Comparison of ENCODE assay signal across 15 cellular contexts in genomic region chr15:69489101-69489571, GRCh38. TPM values are rescaled to one million over a fixed set of nuclear protein-coding genes. Genes with fewer than 3 reads are reported as not detected.
DNase-seq lines count a peak whose midpoint lies in the region; ATAC-seq and TF ChIP-seq lines count a peak whose summit lies in the region.
"Had no signal": no experiment of that assay in that cellular context is flagged by ENCODE, and none has a peak within 500 bp of the region (broad histone marks: within the 10 kb centered on the region; RNA-seq: fewer than 3 reads in every experiment).

No MANE protein-coding gene starts in this region.

- H3K9me3 Mint-ChIP-seq in MCF 10A (ENCODE audit: unreplicated experiment), result peaks cover 8% of the 10 kb centered on the region
- peaks cover 0 to 7% of the 10 kb centered on the region in 2 donors for H3K9me3 Mint-ChIP-seq in effector memory CD8-positive, alpha-beta T cell
- H3K9me3 Mint-ChIP-seq in activated T-cell treated with anti-CD3 and anti-CD28 coated beads, Interleukin-2, amount 50 U/mL, for 24 hours, result peaks cover 5% of the 10 kb centered on the region
- H3K9me3 Mint-ChIP-seq: activated CD4-positive, alpha-beta memory T cell treated with anti-CD3 and anti-CD28 coated beads, Interleukin-2, amount 10 ng/mL, durations not matched to agents 7 days and 5 days; dendritic cell treated with granulocyte-macrophage colony-stimulating factor and Interleukin-4, amounts not matched to agents 40 ng/mL and 50 ng/mL, for 4 days had no signal

- no peaks in the 10 kb centered on the region for H3K9me3 ChIP-seq in breast epithelium
- H3K9me3 ChIP-seq in tibial nerve, result peaks cover 0 to 17% (median 0%) of the 10 kb centered on the region in 4 donors

- 21 to 23% methylated on average over 3 of the region's 3 CpGs for WGBS in tibial nerve, 2 donors

- no peak for TF ChIP-seq POLR2A in breast epithelium (IDR thresholded peaks at IDR 0.05)
- no peak for TF ChIP-seq POLR2A in tibial nerve (IDR thresholded peaks at IDR 0.05)

- BruUV-seq in MCF 10A (replicated peaks; lab: Mats Ljungman, UMichigan), result no TSS peak

- H3K4me3 Mint-ChIP-seq in MCF 10A (ENCODE audit: unreplicated experiment), result no peak overlapping the region
- no peak overlapping the region for H3K4me3 Mint-ChIP-seq in effector memory CD8-positive, alpha-beta T cell
- H3K4me3 Mint-ChIP-seq in activated T-cell treated with anti-CD3 and anti-CD28 coated beads, Interleukin-2, amount 50 U/mL, for 24 hours, result no peak overlapping the region
- H3K4me3 Mint-ChIP-seq: activated CD4-positive, alpha-beta memory T cell treated with anti-CD3 and anti-CD28 coated beads, Interleukin-2, amount 10 ng/mL, durations not matched to agents 7 days and 5 days; dendritic cell treated with granulocyte-macrophage colony-stimulating factor and Interleukin-4, amounts not matched to agents 40 ng/mL and 50 ng/mL, for 4 days had no signal

- no peak overlapping the region for H3K27ac Mint-ChIP-seq in MCF 10A (ENCODE audit: low read depth, unreplicated experiment)
- H3K27ac Mint-ChIP-seq in effector memory CD8-positive, alpha-beta T cell, result peak overlapping the region in 1 of 2 donors; percentile 4
- no peak overlapping the region for H3K27ac Mint-ChIP-seq in activated T-cell treated with anti-CD3 and anti-CD28 coated beads, Interleukin-2, amount 50 U/mL, for 24 hours
- H3K27ac Mint-ChIP-seq: activated CD4-positive, alpha-beta memory T cell treated with anti-CD3 and anti-CD28 coated beads, Interleukin-2, amount 10 ng/mL, durations not matched to agents 7 days and 5 days; dendritic cell treated with granulocyte-macrophage colony-stimulating factor and Interleukin-4, amounts not matched to agents 40 ng/mL and 50 ng/mL, for 4 days had no signal

- peak; percentile 21 to 66 for TF ChIP-seq EP300 in tibial nerve (IDR thresholded peaks at IDR 0.05)

- intact Hi-C loops in breast epithelium (cut with DNase I; ENCODE audit: low total_unique reads), result loop anchor here (10.0 kb wide), 1 partner anchor 786 kb away; no protein-coding TSS in a partner anchor
- intact Hi-C loops in MCF 10A (cut with micrococcal nuclease), result no loop called here
- intact Hi-C loops in left colon (cut with DNase I, micrococcal nuclease), result no loop called here

- peaks cover 17% of the 10 kb centered on the region for H3K27me3 Mint-ChIP-seq in MCF 10A (ENCODE audit: insufficient read depth, unreplicated experiment)
- H3K27me3 Mint-ChIP-seq in effector memory CD8-positive, alpha-beta T cell, result peaks cover 0 to 10% of the 10 kb centered on the region in 2 donors
- peaks cover 3% of the 10 kb centered on the region for H3K27me3 Mint-ChIP-seq in activated T-cell treated with anti-CD3 and anti-CD28 coated beads, Interleukin-2, amount 50 U/mL, for 24 hours

- no peaks in the 10 kb centered on the region for H3K36me3 Mint-ChIP-seq in MCF 10A (ENCODE audit: insufficient read depth, unreplicated experiment)
- H3K36me3 Mint-ChIP-seq in effector memory CD8-positive, alpha-beta T cell (ENCODE audit: insufficient read depth), result no peaks in the 10 kb centered on the region
- H3K36me3 Mint-ChIP-seq in activated T-cell treated with anti-CD3 and anti-CD28 coated beads, Interleukin-2, amount 50 U/mL, for 24 hours (ENCODE audit: low read depth), result no peaks in the 10 kb centered on the region

- TF ChIP-seq CTCF in breast epithelium (IDR thresholded peaks at IDR 0.05), result no peak
- TF ChIP-seq CTCF in MCF 10A (IDR thresholded peaks at IDR 0.05; ENCODE audit: unreplicated experiment), result no peak
- no peak for TF ChIP-seq CTCF in tibial nerve (IDR thresholded peaks at IDR 0.05)

- H3K4me3 ChIP-seq in breast epithelium (no peak overlapping the region), tibial nerve (no peak overlapping the region)
- H3K4me3 ChIP-seq: K562, SK-N-MC had no signal

- CTCF ChIA-PET in MCF 10A (lab: Yijun Ruan, JAX), result no interaction called here

- H3K4me1 Mint-ChIP-seq in MCF 10A (ENCODE audit: insufficient read depth, unreplicated experiment), result peaks cover 14% of the 10 kb centered on the region
- peaks cover 4 to 6% of the 10 kb centered on the region in 2 donors for H3K4me1 Mint-ChIP-seq in effector memory CD8-positive, alpha-beta T cell (ENCODE audit: low read depth in 2 of 2)
- no peaks in the 10 kb centered on the region for H3K4me1 Mint-ChIP-seq in activated T-cell treated with anti-CD3 and anti-CD28 coated beads, Interleukin-2, amount 50 U/mL, for 24 hours (ENCODE audit: low read depth)
- H3K4me1 Mint-ChIP-seq: activated CD4-positive, alpha-beta memory T cell treated with anti-CD3 and anti-CD28 coated beads, Interleukin-2, amount 10 ng/mL, durations not matched to agents 7 days and 5 days had no signal

- H3K4me1 ChIP-seq in breast epithelium, result peaks cover 0 to 13% of the 10 kb centered on the region in 2 donors
- peaks cover 0 to 67% (median 20%) of the 10 kb centered on the region in 4 donors for H3K4me1 ChIP-seq in tibial nerve

- H3K36me3 ChIP-seq in breast epithelium, result no peaks in the 10 kb centered on the region
- no peaks in the 10 kb centered on the region for H3K36me3 ChIP-seq in tibial nerve

- peak; percentile 26 for ATAC-seq in effector memory CD8-positive, alpha-beta T cell (replicated peaks)
- ATAC-seq in left colon, result no peak
- ATAC-seq: K562 had no signal

- POLR2A ChIA-PET in MCF 10A (lab: Yijun Ruan, JAX), result no interaction called here

- no peaks in the 10 kb centered on the region for H3K27me3 ChIP-seq in breast epithelium
- no peaks in the 10 kb centered on the region for H3K27me3 ChIP-seq in tibial nerve

- peak in 1 of 2 donors; percentile 41 for DNase-seq in breast epithelium (ENCODE audit: low spot score in 2 of 2)
- no peak for DNase-seq in MCF 10A (ENCODE audit: unreplicated experiment)
- DNase-seq in effector memory CD8-positive, alpha-beta T cell, result no peak
- DNase-seq in medulla oblongata (ENCODE audit: extremely low spot score), result peak; percentile 74
- peak in 1 of 2 donors; percentile 22 for DNase-seq in tibial nerve (ENCODE audit: low spot score in 2 of 2)
- DNase-seq in activated T-cell treated with anti-CD3 and anti-CD28 coated beads, Interleukin-2, amount 50 U/mL, for 24 hours, result no peak
- no peak for DNase-seq in left colon
- DNase-seq in germinal center (ENCODE audit: low spot score), result no peak
- DNase-seq: activated CD4-positive, alpha-beta memory T cell treated with anti-CD3 and anti-CD28 coated beads, Interleukin-2, amount 10 ng/mL, durations not matched to agents 7 days and 5 days; GF-D8; NCI-H1417; NCI-H345 had no signal

- peak overlapping the region; percentile 57 to 70 for H3K27ac ChIP-seq in breast epithelium
- peak overlapping the region; percentile 48 to 79 (median 66) for H3K27ac ChIP-seq in tibial nerve
- H3K27ac ChIP-seq: SK-N-MC had no signal

RNA-seq across cellular contexts. Expression of gene RPLP1, which starts 36.5 kb away (rescaled TPM):
- total RNA-seq in breast epithelium (100 to 1,000 TPM; 624 to 881 (median 805) TPM), MCF 10A (2022) (2,295 and 2,621 TPM in 2 replicates), tibial nerve (100 to 1,000 TPM; 435 to 693 (median 620) TPM), left colon (1,000 to 10,000 TPM; 1,228 to 1,338 TPM)
